In the genomic region with DNA sequence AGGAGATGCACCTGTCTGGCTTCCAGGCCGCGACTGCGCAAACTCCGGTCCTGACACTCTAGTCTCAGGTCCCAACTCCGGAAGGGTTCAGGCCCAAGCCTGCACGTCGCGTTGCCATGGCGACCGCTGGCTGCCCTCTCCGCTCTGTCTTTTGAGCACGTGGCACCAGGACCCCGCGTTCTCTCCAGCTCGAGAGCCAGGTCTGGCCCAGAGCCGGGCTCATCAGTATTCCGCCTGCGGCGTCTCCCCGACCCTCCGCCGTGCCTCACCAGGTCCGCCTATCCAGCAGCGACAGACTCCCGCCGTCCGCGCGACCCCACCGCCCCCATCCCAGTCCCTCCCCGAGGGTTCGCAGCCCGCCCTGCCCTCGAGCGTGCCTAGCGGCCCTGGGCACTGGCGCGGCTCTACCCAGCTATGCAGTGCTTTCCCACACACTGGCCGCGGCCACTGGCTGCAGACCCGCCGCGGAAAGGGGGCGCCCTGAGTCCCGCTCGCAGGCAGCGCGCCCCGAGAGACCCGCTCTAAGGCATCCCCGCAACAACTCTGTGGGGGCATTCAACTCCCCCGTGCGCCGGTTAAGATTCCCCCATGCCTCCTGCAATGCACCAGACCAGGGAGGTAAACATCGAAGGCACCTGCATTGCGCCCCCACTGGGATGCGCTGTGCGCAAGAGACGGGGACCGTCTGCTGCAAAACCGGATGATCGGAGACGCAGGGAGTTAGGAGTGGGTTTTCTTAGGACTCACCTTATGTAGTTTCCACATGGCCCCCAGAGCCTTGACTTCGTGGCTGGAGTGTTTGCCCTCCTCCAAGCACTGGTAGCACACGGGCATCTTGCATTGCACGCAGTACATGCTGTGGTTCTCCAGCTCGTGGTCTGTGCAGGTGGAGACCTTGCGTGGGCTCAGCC, we compare ENCODE assay signal across 8 cellular contexts. TPM values are rescaled to one million over a fixed set of nuclear protein-coding genes. Genes with fewer than 3 reads are reported as not detected.
DNase-seq lines count a peak whose midpoint lies in the region; ATAC-seq and TF ChIP-seq lines count a peak whose summit lies in the region.

No MANE protein-coding gene starts in this region.

- peaks cover 30% of the 10 kb centered on the region for H3K4me1 ChIP-seq in endocrine pancreas (ENCODE audit: control insufficient read depth, insufficient read depth, low read length)
- H3K4me1 ChIP-seq in suprapubic skin: peaks cover 26% of the 10 kb centered on the region
- H3K4me1 ChIP-seq in SJCRH30: no peaks in the 10 kb centered on the region

- H3K27ac Mint-ChIP-seq in natural killer cell: no peak overlapping the region

- TF ChIP-seq EP300 in suprapubic skin (IDR thresholded peaks at IDR 0.05): no peak

- H3K27me3 Mint-ChIP-seq in natural killer cell (ENCODE audit: low read depth in 2 of 2): peaks cover 22 to 23% of the 10 kb centered on the region in 2 donors

- H3K9me3 Mint-ChIP-seq in natural killer cell: no peaks in the 10 kb centered on the region

- H3K9ac ChIP-seq in endocrine pancreas (ENCODE audit: control insufficient read depth, insufficient read depth, low read length): peak overlapping the region; percentile 90

- no peaks in the 10 kb centered on the region for H3K9me3 ChIP-seq in endocrine pancreas (ENCODE audit: control insufficient read depth, low read length)
- no peaks in the 10 kb centered on the region for H3K9me3 ChIP-seq in suprapubic skin
- no peaks in the 10 kb centered on the region for H3K9me3 ChIP-seq in SJCRH30 (replicated peaks)

- WGBS in suprapubic skin: 8% methylated on average over 45 of the region's 68 CpGs

- ATAC-seq in natural killer cell (no peak), HG03457 (IDR thresholded peaks at IDR 0.05; ENCODE audit: unreplicated experiment) (no peak)

- H3K27ac ChIP-seq in suprapubic skin: no peak overlapping the region
- H3K27ac ChIP-seq in SJCRH30: no peak overlapping the region

- no peaks in the 10 kb centered on the region for H3K36me3 Mint-ChIP-seq in natural killer cell

- TF ChIP-seq POLR2A in suprapubic skin (IDR thresholded peaks at IDR 0.05): no peak

- DNase-seq in GM12864 (ENCODE audit: low read depth) (peak; percentile 19), NCI-H2107 treated with DMSO at 0.1 percent for 48 hours (lab: John Stamatoyannopoulos, UW; ENCODE audit: unreplicated experiment) (peak; percentile 83), natural killer cell (no peak), suprapubic skin (ENCODE audit: low spot score in 2 of 2) (peak in 1 of 2 donors; percentile 67), SJCRH30 (no peak)
- DNase-seq in activated CD4-positive, alpha-beta T cell treated with anti-CD3 and anti-CD28 coated beads, Interleukin-2, amount 50 U/mL, for 4 hours: peak; percentile 27 to 42

- H3K4me1 Mint-ChIP-seq in natural killer cell: peaks cover 15 to 30% of the 10 kb centered on the region in 2 donors

- H3K27me3 ChIP-seq in endocrine pancreas (ENCODE audit: control insufficient read depth, insufficient read depth, low read length) (no peaks in the 10 kb centered on the region), suprapubic skin (peaks cover 17% of the 10 kb centered on the region), SJCRH30 (0 out of 2 replicates have a peak, but pooled peaks cover 4% of the 10 kb centered on the region)

- H3K4me3 ChIP-seq in GM12864 (ENCODE audit: low read depth, low read length) (peak overlapping the region; percentile 84), endocrine pancreas (ENCODE audit: control insufficient read depth, insufficient read depth, low read length) (peak overlapping the region; percentile 77), suprapubic skin (peak overlapping the region; percentile 71), SJCRH30 (no peak overlapping the region)

- intact Hi-C loops in natural killer cell (cut with micrococcal nuclease): no loop called here

- TF ChIP-seq CTCF in GM12864 (IDR thresholded peaks at IDR 0.05; ENCODE audit: low read depth, low read length, missing control alignments) (peak; percentile 69), natural killer cell (IDR thresholded peaks at IDR 0.05) (no peak), suprapubic skin (IDR thresholded peaks at IDR 0.05) (peak in 1 of 2 donors; percentile 42)

- H3K36me3 ChIP-seq in endocrine pancreas (ENCODE audit: control insufficient read depth, insufficient read depth, low read length): no peaks in the 10 kb centered on the region
- no peaks in the 10 kb centered on the region for H3K36me3 ChIP-seq in suprapubic skin
- H3K36me3 ChIP-seq in SJCRH30: no peaks in the 10 kb centered on the region

- peak overlapping the region; percentile 92 for H3K4me3 Mint-ChIP-seq in natural killer cell

RNA-seq across cellular contexts. Expression of a gene that starts 1.3 kb away (rescaled TPM):
- total RNA-seq in natural killer cell: under 1 TPM; 0.25 to 0.40 (median 0.35) TPM
- 1 to 10 TPM in 3 of 4 donors, under 1 TPM in 1; 0.45 to 5.0 (median 1.8) TPM for total RNA-seq in suprapubic skin
- total RNA-seq in SJCRH30 (2014; rRNA removed; shearing (Covaris generic)): 0.91 and 1.6 TPM in 2 replicates

Comparison
In these comparisons a context has a peak if more than half of its experiments do, and no peak if none do; other contexts are left out.
1. DNase-seq: peak in GM12864 (single experiment), NCI-H2107 treated with DMSO at 0.1 percent for 48 hours (single experiment) and activated CD4-positive, alpha-beta T cell treated with anti-CD3 and anti-CD28 coated beads, Interleukin-2, amount 50 U/mL, for 4 hours (2 of 2); none in natural killer cell (single experiment) and SJCRH30 (0 of 2).